Comparison of ENCODE assay signal across 14 cellular contexts in genomic region chr1:60866884-60867648, GRCh38.
DNase-seq lines count a peak whose midpoint lies in the region; ATAC-seq and TF ChIP-seq lines count a peak whose summit lies in the region.
"Had no signal": no experiment of that assay in that cellular context is flagged by ENCODE, and none has a peak within 500 bp of the region (broad histone marks: within the 10 kb centered on the region; RNA-seq: fewer than 3 reads in every experiment).

No MANE protein-coding gene starts in this region.

- H3K9me3 ChIP-seq in SK-N-MC (ENCODE audit: low read depth, low read length): no peaks in the 10 kb centered on the region

- no peak for DNase-seq in HEK293T (ENCODE audit: extremely low spot score)
- no peak for DNase-seq in SK-N-MC (ENCODE audit: low read depth, low spot score)
- DNase-seq in fibroblast of villous mesenchyme (ENCODE audit: low read depth): peak; percentile 35
- DNase-seq in renal cortical epithelial cell (ENCODE audit: low read depth): peak; percentile 91
- no peak for DNase-seq in activated CD8-positive, alpha-beta memory T cell treated with anti-CD3 and anti-CD28 coated beads, Interleukin-2, amount 50 U/mL, for 48 hours
- DNase-seq in activated gamma-delta T cell treated with Interleukin-2 at 50 U/mL for 16 hours: no peak
- no peak for DNase-seq in activated naive CD8-positive, alpha-beta T cell treated with anti-CD3 and anti-CD28 coated beads, Interleukin-2, amount 50 U/mL, for 24 hours
- DNase-seq: activated CD4-positive, CD25-positive, alpha-beta regulatory T cell; activated CD8-positive, alpha-beta memory T cell treated with anti-CD3 and anti-CD28 coated beads, Interleukin-2, amount 50 U/mL, for 4 hours; activated naive CD8-positive, alpha-beta T cell treated with anti-CD3 and anti-CD28 coated beads for 36 hours; KBM-7; NK-92 treated with Interleukin-12 subunit alpha and Interleukin-12 subunit beta, amount 100 ng/mL, for 24 hours had no signal

- no peaks in the 10 kb centered on the region for H3K27me3 Mint-ChIP-seq in stimulated activated memory B cell treated with anti-CD40 and anti-IgM and Interleukin-4, amounts not matched to agents 10 μg/mL and 1 μg/mL and 100 μg/mL, for 72 hours
- peaks cover 11% of the 10 kb centered on the region for H3K27me3 Mint-ChIP-seq in activated naive CD8-positive, alpha-beta T cell treated with anti-CD3 and anti-CD28 coated beads, Interleukin-2, amount 50 U/mL, for 24 hours

- no peak for TF ChIP-seq CTCF in fibroblast of villous mesenchyme (IDR thresholded peaks at IDR 0.05; ENCODE audit: insufficient read depth, low read depth, low read length)

- POLR2A ChIA-PET in HEK293T (lab: Yijun Ruan, JAX): no interaction called here

- H3K4me1 Mint-ChIP-seq in stimulated activated memory B cell treated with anti-CD40 and anti-IgM and Interleukin-4, amounts not matched to agents 10 μg/mL and 1 μg/mL and 100 μg/mL, for 72 hours: no peaks in the 10 kb centered on the region
- no peaks in the 10 kb centered on the region for H3K4me1 Mint-ChIP-seq in activated naive CD8-positive, alpha-beta T cell treated with anti-CD3 and anti-CD28 coated beads, Interleukin-2, amount 50 U/mL, for 24 hours
- H3K4me1 Mint-ChIP-seq: activated naive CD8-positive, alpha-beta T cell treated with anti-CD3 and anti-CD28 coated beads for 36 hours had no signal

- H3K4me3 Mint-ChIP-seq in stimulated activated memory B cell treated with anti-CD40 and anti-IgM and Interleukin-4, amounts not matched to agents 10 μg/mL and 1 μg/mL and 100 μg/mL, for 72 hours: no peak overlapping the region
- no peak overlapping the region for H3K4me3 Mint-ChIP-seq in activated naive CD8-positive, alpha-beta T cell treated with anti-CD3 and anti-CD28 coated beads, Interleukin-2, amount 50 U/mL, for 24 hours
- H3K4me3 Mint-ChIP-seq: activated naive CD8-positive, alpha-beta T cell treated with anti-CD3 and anti-CD28 coated beads for 36 hours had no signal

- H3K9me3 Mint-ChIP-seq in stimulated activated memory B cell treated with anti-CD40 and anti-IgM and Interleukin-4, amounts not matched to agents 10 μg/mL and 1 μg/mL and 100 μg/mL, for 72 hours: no peaks in the 10 kb centered on the region
- no peaks in the 10 kb centered on the region for H3K9me3 Mint-ChIP-seq in activated naive CD8-positive, alpha-beta T cell treated with anti-CD3 and anti-CD28 coated beads, Interleukin-2, amount 50 U/mL, for 24 hours
- H3K9me3 Mint-ChIP-seq: activated naive CD8-positive, alpha-beta T cell treated with anti-CD3 and anti-CD28 coated beads for 36 hours had no signal

- CTCF ChIA-PET in HEK293T (lab: Yijun Ruan, JAX): interaction anchor here (0.6 to 1.5 kb wide), 5 partner anchors 9 to 722 kb away, joined by 3 to 7 read pairs (median 4); no protein-coding TSS in a partner anchor

- H3K9ac ChIP-seq in SK-N-MC (ENCODE audit: insufficient read length): no peak overlapping the region

- H3K36me3 Mint-ChIP-seq in stimulated activated memory B cell treated with anti-CD40 and anti-IgM and Interleukin-4, amounts not matched to agents 10 μg/mL and 1 μg/mL and 100 μg/mL, for 72 hours: no peaks in the 10 kb centered on the region
- H3K36me3 Mint-ChIP-seq in activated naive CD8-positive, alpha-beta T cell treated with anti-CD3 and anti-CD28 coated beads, Interleukin-2, amount 50 U/mL, for 24 hours (ENCODE audit: low read depth): no peaks in the 10 kb centered on the region
- H3K36me3 Mint-ChIP-seq: activated naive CD8-positive, alpha-beta T cell treated with anti-CD3 and anti-CD28 coated beads for 36 hours had no signal

- H3K36me3 ChIP-seq in SK-N-MC (ENCODE audit: insufficient read depth, low read length): no peaks in the 10 kb centered on the region

- no peak overlapping the region for H3K27ac Mint-ChIP-seq in stimulated activated memory B cell treated with anti-CD40 and anti-IgM and Interleukin-4, amounts not matched to agents 10 μg/mL and 1 μg/mL and 100 μg/mL, for 72 hours
- no peak overlapping the region for H3K27ac Mint-ChIP-seq in activated naive CD8-positive, alpha-beta T cell treated with anti-CD3 and anti-CD28 coated beads, Interleukin-2, amount 50 U/mL, for 24 hours
- H3K27ac Mint-ChIP-seq: activated naive CD8-positive, alpha-beta T cell treated with anti-CD3 and anti-CD28 coated beads for 36 hours had no signal

- no peak overlapping the region for H3K27ac ChIP-seq in SK-N-MC
- H3K27ac ChIP-seq: C4-2B had no signal

- ATAC-seq in stimulated activated memory B cell treated with anti-CD40 and anti-IgM and Interleukin-4, amounts not matched to agents 10 μg/mL and 1 μg/mL and 100 μg/mL, for 72 hours: no peak
- no peak for ATAC-seq in activated naive CD8-positive, alpha-beta T cell treated with anti-CD3 and anti-CD28 coated beads, Interleukin-2, amount 50 U/mL, for 24 hours

- H3K4me3 ChIP-seq in SK-N-MC: peak overlapping the region; percentile 21; the same call in 1 of the 2 replicates
- H3K4me3 ChIP-seq in fibroblast of villous mesenchyme (ENCODE audit: low read depth, low read length): no peak overlapping the region

TF ChIP-seq in HEK293T, 16 proteins besides CTCF, POLR2A, EP300 and RAD21:
- TF ChIP-seq FOXK2 (IDR thresholded peaks at IDR 0.05) (no peak), ZNF384 (IDR thresholded peaks at IDR 0.05) (peak; percentile 97)

Comparison
In these comparisons a context has a peak if more than half of its experiments do, and no peak if none do; other contexts are left out.
1. DNase-seq: peak in fibroblast of villous mesenchyme (single experiment) and renal cortical epithelial cell (single experiment); none in HEK293T (single experiment), SK-N-MC (single experiment), activated CD8-positive, alpha-beta memory T cell treated with anti-CD3 and anti-CD28 coated beads, Interleukin-2, amount 50 U/mL, for 48 hours (single experiment), activated gamma-delta T cell treated with Interleukin-2 at 50 U/mL for 16 hours (single experiment) and activated naive CD8-positive, alpha-beta T cell treated with anti-CD3 and anti-CD28 coated beads, Interleukin-2, amount 50 U/mL, for 24 hours (single experiment).